In the genomic region with DNA sequence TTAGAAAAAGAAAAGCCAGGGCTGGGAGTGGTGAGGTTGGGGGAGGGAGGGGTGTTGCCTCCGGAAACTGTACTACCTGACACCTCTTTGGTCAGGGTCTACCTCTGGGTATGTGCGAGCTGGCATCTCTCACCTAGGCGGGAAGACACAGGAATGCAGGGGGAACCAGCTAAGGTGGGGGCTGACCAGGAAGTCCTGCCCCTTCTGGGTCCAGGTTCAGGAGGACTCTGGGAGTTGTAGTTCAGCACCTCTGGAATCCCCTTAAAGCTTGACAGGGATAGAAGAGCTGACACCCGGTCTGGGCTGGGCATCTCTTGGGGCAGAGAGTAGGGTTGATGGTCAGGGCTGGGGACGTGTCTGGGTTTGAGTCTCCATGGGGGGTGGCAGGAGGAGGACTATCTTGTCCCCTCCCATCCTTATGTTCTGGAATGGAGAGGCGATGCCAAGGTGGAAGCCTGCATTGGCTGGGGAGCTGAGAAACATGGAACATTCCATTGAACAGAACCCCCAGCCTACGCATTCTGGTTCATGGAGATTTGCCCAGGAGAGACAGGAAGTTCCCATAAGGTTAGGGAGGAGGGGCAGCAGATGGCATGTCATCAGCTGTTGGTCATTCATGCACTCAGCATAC, we compare ENCODE assay signal across 12 cellular contexts. TPM values are rescaled to one million over a fixed set of nuclear protein-coding genes. Genes with fewer than 3 reads are reported as not detected.
DNase-seq lines count a peak whose midpoint lies in the region; ATAC-seq and TF ChIP-seq lines count a peak whose summit lies in the region.
"Had no signal": no experiment of that assay in that cellular context is flagged by ENCODE, and none has a peak within 500 bp of the region (broad histone marks: within the 10 kb centered on the region; RNA-seq: fewer than 3 reads in every experiment).

No MANE protein-coding gene starts in this region.

- H3K4me3 ChIP-seq in SK-N-SH (ENCODE audit: low read depth in 2 of 2, low read length in 1 of 2) (no peak overlapping the region), epithelial cell of proximal tubule (ENCODE audit: low read depth, low read length) (peak overlapping the region; percentile 19), lower leg skin (ENCODE audit: low read depth, poor library complexity, severe bottlenecking) (no peak overlapping the region), thyroid gland (replicated peaks in 1 of 3) (no peak overlapping the region)
- H3K4me3 ChIP-seq: Peyer's patch had no signal

- peak overlapping the region; percentile 51; the same call in 1 of the 2 replicates for H2AFZ ChIP-seq in SK-N-SH (ENCODE audit: low read depth)

- TF ChIP-seq CTCF in SK-N-SH (IDR thresholded peaks at IDR 0.05) (no peak), epithelial cell of proximal tubule (conservative IDR thresholded peaks at IDR 0.05; ENCODE audit: low read depth, low read length) (no peak), lower leg skin (IDR thresholded peaks at IDR 0.05) (no peak), thyroid gland (IDR thresholded peaks at IDR 0.05) (no peak)

- peaks cover 14 to 15% of the 10 kb centered on the region in 2 experiments; a peak in 3 of 4 replicates for H3K4me1 ChIP-seq in SK-N-SH (ENCODE audit: control insufficient read depth in 1 of 2, insufficient read depth in 2 of 2, low read depth in 1 of 2, low read length in 1 of 2)
- peaks cover 14 to 18% of the 10 kb centered on the region in 2 donors for H3K4me1 ChIP-seq in thyroid gland

- POLR2A ChIA-PET in SK-N-SH (lab: Yijun Ruan, JAX) = no interaction called here

- H3K36me3 ChIP-seq in SK-N-SH (replicated peaks in 1 of 2; ENCODE audit: control insufficient read depth in 1 of 2, insufficient read depth in 2 of 2, low read length in 1 of 2) (no peaks in the 10 kb centered on the region), thyroid gland (no peaks in the 10 kb centered on the region)
- H3K36me3 ChIP-seq: Peyer's patch had no signal

- peaks cover 28% of the 10 kb centered on the region; the same call in 1 of the 2 replicates for H3K79me2 ChIP-seq in SK-N-SH (ENCODE audit: insufficient read depth)

- TF ChIP-seq RAD21 in SK-N-SH (IDR thresholded peaks at IDR 0.05; ENCODE audit: low read length) = no peak

- intact Hi-C loops in lower leg skin (cut with DNase I; ENCODE audit: low total_unique reads) (loop anchor here (5.0 kb wide), 1 partner anchor 97 kb away; no protein-coding TSS in a partner anchor), thyroid gland (cut with DNase I) (loop anchor here (2.0 to 5.0 kb wide), 2 partner anchors 77 to 98 kb away; no protein-coding TSS in a partner anchor)

- TF ChIP-seq POLR2A in lower leg skin (IDR thresholded peaks at IDR 0.05) (no peak), thyroid gland (IDR thresholded peaks at IDR 0.05) (no peak)

- H3K9me2 ChIP-seq in SK-N-SH = no peaks in the 10 kb centered on the region

- peaks cover 6% of the 10 kb centered on the region for H3F3A ChIP-seq in SK-N-SH (replicated peaks; ENCODE audit: insufficient read depth)

- no peaks in the 10 kb centered on the region for H4K20me1 ChIP-seq in SK-N-SH (ENCODE audit: insufficient read depth)

- TF ChIP-seq EP300 in SK-N-SH (IDR thresholded peaks at IDR 0.05; ENCODE audit: borderline replicate concordance in 1 of 2, low read depth in 1 of 2, low read length in 1 of 2) = no peak

- H3K27me3 ChIP-seq in SK-N-SH (ENCODE audit: insufficient read depth) (no peaks in the 10 kb centered on the region), thyroid gland (no peaks in the 10 kb centered on the region)
- H3K27me3 ChIP-seq: foreskin keratinocyte, Peyer's patch had no signal

- no peak for ATAC-seq in SK-N-SH treated with all-trans-retinoic acid at 6 μM for 48 hours
- no peak for ATAC-seq in HG02759 (IDR thresholded peaks at IDR 0.05; ENCODE audit: unreplicated experiment)
- ATAC-seq: foreskin keratinocyte, right cardiac atrium had no signal

- DNase-seq in SK-N-SH = peak; percentile 53
- peak; percentile 23 for DNase-seq in RKO (ENCODE audit: low spot score)
- DNase-seq in epithelial cell of proximal tubule (ENCODE audit: low read depth) = no peak
- peak; percentile 26 for DNase-seq in retina
- no peak for DNase-seq in lower leg skin (ENCODE audit: low spot score in 2 of 2)
- DNase-seq in thyroid gland = no peak
- DNase-seq: Peyer's patch had no signal

- H3K4me2 ChIP-seq in SK-N-SH = no peak overlapping the region

- CTCF ChIA-PET in SK-N-SH (lab: Yijun Ruan, JAX) = interaction anchor here (0.7 to 20.1 kb wide), 11 partner anchors 10 to 119 kb away, joined by 3 to 513 read pairs (median 4); no protein-coding TSS in a partner anchor

- H3K9me3 ChIP-seq in SK-N-SH = no peaks in the 10 kb centered on the region
- no peaks in the 10 kb centered on the region for H3K9me3 ChIP-seq in thyroid gland
- H3K9me3 ChIP-seq: Peyer's patch had no signal

- H3K27ac ChIP-seq in SK-N-SH (ENCODE audit: low read depth in 2 of 2, low read length in 1 of 2) = no peak overlapping the region
- no peak overlapping the region for H3K27ac ChIP-seq in thyroid gland
- H3K27ac ChIP-seq: foreskin keratinocyte, HL-60, Peyer's patch had no signal

- no peak overlapping the region for H3K9ac ChIP-seq in SK-N-SH

- 42% methylated on average over 6 of the region's 7 CpGs for WGBS in SK-N-SH (ENCODE audit: low lambda C conversion rate)
- 13 to 14% methylated on average over 7 of the region's 7 CpGs for WGBS in lower leg skin, 2 donors
- WGBS in thyroid gland, 2 donors = 38 to 42% methylated on average over 7 of the region's 7 CpGs

TF ChIP-seq in SK-N-SH, 30 proteins besides CTCF, POLR2A, EP300 and RAD21:
- TF ChIP-seq GABPA (IDR thresholded peaks at IDR 0.05; ENCODE audit: low read depth) (peak; percentile 74), SMC3 (IDR thresholded peaks at IDR 0.05; ENCODE audit: low read depth, low read length) (no peak), ELF1 (IDR thresholded peaks at IDR 0.05) (peak; percentile 56), RCOR1 (IDR thresholded peaks at IDR 0.05; ENCODE audit: low read length) (no peak), FOXM1 (IDR thresholded peaks at IDR 0.05; ENCODE audit: low read depth) (no peak), TCF12 (IDR thresholded peaks at IDR 0.05) (no peak)
TF ChIP-seq in SK-N-SH: peak in this region for 2.

TF ChIP-seq in SK-N-SH treated with all-trans-retinoic acid at 6 μM for 48 hours, 23 proteins besides CTCF, POLR2A, EP300 and RAD21 (continues in another document):
- TF ChIP-seq, protein P1, sequence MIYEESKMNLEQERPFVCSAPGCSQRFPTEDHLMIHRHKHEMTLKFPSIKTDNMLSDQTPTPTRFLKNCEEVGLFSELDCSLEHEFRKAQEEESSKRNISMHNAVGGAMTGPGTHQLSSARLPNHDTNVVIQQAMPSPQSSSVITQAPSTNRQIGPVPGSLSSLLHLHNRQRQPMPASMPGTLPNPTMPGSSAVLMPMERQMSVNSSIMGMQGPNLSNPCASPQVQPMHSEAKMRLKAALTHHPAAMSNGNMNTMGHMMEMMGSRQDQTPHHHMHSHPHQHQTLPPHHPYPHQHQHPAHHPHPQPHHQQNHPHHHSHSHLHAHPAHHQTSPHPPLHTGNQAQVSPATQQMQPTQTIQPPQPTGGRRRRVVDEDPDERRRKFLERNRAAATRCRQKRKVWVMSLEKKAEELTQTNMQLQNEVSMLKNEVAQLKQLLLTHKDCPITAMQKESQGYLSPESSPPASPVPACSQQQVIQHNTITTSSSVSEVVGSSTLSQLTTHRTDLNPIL (CRISPR knock-in tag; IDR thresholded peaks at IDR 0.05; ENCODE audit: low read depth) = no peak
- TF ChIP-seq SNAI2 (CRISPR knock-in tag; IDR thresholded peaks at IDR 0.05) = no peak
- TF ChIP-seq OSR1 (CRISPR knock-in tag; IDR thresholded peaks at IDR 0.05) = no peak
- TF ChIP-seq CSDC2 (CRISPR knock-in tag; IDR thresholded peaks at IDR 0.05) = no peak
- no peak for TF ChIP-seq ZFP30 (CRISPR knock-in tag; IDR thresholded peaks at IDR 0.05)
- TF ChIP-seq, protein P2, sequence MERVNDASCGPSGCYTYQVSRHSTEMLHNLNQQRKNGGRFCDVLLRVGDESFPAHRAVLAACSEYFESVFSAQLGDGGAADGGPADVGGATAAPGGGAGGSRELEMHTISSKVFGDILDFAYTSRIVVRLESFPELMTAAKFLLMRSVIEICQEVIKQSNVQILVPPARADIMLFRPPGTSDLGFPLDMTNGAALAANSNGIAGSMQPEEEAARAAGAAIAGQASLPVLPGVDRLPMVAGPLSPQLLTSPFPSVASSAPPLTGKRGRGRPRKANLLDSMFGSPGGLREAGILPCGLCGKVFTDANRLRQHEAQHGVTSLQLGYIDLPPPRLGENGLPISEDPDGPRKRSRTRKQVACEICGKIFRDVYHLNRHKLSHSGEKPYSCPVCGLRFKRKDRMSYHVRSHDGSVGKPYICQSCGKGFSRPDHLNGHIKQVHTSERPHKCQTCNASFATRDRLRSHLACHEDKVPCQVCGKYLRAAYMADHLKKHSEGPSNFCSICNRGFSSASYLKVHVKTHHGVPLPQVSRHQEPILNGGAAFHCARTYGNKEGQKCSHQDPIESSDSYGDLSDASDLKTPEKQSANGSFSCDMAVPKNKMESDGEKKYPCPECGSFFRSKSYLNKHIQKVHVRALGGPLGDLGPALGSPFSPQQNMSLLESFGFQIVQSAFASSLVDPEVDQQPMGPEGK (CRISPR knock-in tag; IDR thresholded peaks at IDR 0.05; ENCODE audit: borderline replicate concordance) = no peak
- TF ChIP-seq ZNF8 (CRISPR knock-in tag; IDR thresholded peaks at IDR 0.05) = no peak
- TF ChIP-seq RARB (CRISPR knock-in tag; IDR thresholded peaks at IDR 0.05) = no peak
- no peak for TF ChIP-seq GLIS3 (CRISPR knock-in tag; IDR thresholded peaks at IDR 0.05)
- TF ChIP-seq ESRRG (CRISPR knock-in tag; IDR thresholded peaks at IDR 0.05) = no peak
- TF ChIP-seq TCF4 (CRISPR knock-in tag; IDR thresholded peaks at IDR 0.05; ENCODE audit: borderline replicate concordance) = no peak

RNA-seq across cellular contexts. Expression of gene KIAA1671, which starts 2.1 kb away (rescaled TPM):
- 7.0 and 7.4 TPM in 2 replicates for polyA plus RNA-seq in SK-N-SH (2012; rRNA removed)
- polyA plus RNA-seq in SK-N-SH (2012; cell fraction: cytosol; rRNA removed) = 5.4 and 6.5 TPM in 2 replicates
- polyA plus RNA-seq in SK-N-SH (2012; cell fraction: nucleus; rRNA removed) = 7.3 and 11.2 TPM in 2 replicates
- total RNA-seq in epithelial cell of proximal tubule (9.0 and 14.1 TPM in 2 replicates), lower leg skin (10 to 100 TPM; 60.0 to 87.8 (median 85.1) TPM), thyroid gland (100 to 1,000 TPM in 1 of 4 donors, 10 to 100 TPM in 3; 63.2 to 111 (median 79.7) TPM)

RNA-seq across cellular contexts. Expression of gene LHFPL7, which starts 3.9 kb away (rescaled TPM):
- polyA plus RNA-seq in SK-N-SH (2012; rRNA removed) = not detected in 2 replicates
- polyA plus RNA-seq in SK-N-SH (2012; cell fraction: cytosol; rRNA removed) = not detected in 2 replicates
- not detected in 2 replicates for polyA plus RNA-seq in SK-N-SH (2012; cell fraction: nucleus; rRNA removed)
- not detected in 2 replicates for total RNA-seq in epithelial cell of proximal tubule
- 1 to 10 TPM in 2 of 4 donors, under 1 TPM in 1, not detected in 1; 0.42 to 4.2 (median 4.0) TPM for total RNA-seq in lower leg skin
- total RNA-seq in thyroid gland = not detected
- total RNA-seq: foreskin keratinocyte, Peyer's patch, right cardiac atrium had no signal
- polyA plus RNA-seq: foreskin keratinocyte, right cardiac atrium had no signal

Comparison
In these comparisons a context has a peak if more than half of its experiments do, and no peak if none do; other contexts are left out.
1. DNase-seq: peak in SK-N-SH (single experiment), RKO (single experiment) and retina (single experiment); none in epithelial cell of proximal tubule (single experiment), lower leg skin (0 of 2) and thyroid gland (0 of 2).